In the genomic region with DNA sequence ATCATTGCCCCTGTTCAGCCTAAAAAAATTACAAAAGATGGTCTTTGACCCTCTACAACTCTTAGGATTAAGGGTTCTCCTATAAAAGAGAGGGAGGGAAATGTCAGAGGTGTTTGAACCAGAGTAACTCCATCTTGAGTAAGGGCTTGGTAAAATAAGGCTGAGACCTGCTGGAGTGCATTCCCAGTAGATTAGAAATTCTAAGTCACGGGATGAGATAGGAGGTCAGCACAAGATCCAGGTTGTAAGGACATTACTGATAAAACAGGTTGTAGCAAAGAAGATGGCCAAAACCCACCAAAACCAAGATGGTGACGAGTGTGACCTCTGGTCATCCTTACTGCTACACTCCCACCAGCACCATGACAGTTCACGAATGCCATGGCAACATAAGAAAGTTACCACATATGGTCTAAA, we compare ENCODE assay signal across 1 cellular context.
TF ChIP-seq lines count a peak whose summit lies in the region.

No MANE protein-coding gene starts in this region.

TF ChIP-seq in K562, 482 proteins besides CTCF, POLR2A, EP300 and RAD21 (continued from another document):
- TF ChIP-seq, protein P1, sequence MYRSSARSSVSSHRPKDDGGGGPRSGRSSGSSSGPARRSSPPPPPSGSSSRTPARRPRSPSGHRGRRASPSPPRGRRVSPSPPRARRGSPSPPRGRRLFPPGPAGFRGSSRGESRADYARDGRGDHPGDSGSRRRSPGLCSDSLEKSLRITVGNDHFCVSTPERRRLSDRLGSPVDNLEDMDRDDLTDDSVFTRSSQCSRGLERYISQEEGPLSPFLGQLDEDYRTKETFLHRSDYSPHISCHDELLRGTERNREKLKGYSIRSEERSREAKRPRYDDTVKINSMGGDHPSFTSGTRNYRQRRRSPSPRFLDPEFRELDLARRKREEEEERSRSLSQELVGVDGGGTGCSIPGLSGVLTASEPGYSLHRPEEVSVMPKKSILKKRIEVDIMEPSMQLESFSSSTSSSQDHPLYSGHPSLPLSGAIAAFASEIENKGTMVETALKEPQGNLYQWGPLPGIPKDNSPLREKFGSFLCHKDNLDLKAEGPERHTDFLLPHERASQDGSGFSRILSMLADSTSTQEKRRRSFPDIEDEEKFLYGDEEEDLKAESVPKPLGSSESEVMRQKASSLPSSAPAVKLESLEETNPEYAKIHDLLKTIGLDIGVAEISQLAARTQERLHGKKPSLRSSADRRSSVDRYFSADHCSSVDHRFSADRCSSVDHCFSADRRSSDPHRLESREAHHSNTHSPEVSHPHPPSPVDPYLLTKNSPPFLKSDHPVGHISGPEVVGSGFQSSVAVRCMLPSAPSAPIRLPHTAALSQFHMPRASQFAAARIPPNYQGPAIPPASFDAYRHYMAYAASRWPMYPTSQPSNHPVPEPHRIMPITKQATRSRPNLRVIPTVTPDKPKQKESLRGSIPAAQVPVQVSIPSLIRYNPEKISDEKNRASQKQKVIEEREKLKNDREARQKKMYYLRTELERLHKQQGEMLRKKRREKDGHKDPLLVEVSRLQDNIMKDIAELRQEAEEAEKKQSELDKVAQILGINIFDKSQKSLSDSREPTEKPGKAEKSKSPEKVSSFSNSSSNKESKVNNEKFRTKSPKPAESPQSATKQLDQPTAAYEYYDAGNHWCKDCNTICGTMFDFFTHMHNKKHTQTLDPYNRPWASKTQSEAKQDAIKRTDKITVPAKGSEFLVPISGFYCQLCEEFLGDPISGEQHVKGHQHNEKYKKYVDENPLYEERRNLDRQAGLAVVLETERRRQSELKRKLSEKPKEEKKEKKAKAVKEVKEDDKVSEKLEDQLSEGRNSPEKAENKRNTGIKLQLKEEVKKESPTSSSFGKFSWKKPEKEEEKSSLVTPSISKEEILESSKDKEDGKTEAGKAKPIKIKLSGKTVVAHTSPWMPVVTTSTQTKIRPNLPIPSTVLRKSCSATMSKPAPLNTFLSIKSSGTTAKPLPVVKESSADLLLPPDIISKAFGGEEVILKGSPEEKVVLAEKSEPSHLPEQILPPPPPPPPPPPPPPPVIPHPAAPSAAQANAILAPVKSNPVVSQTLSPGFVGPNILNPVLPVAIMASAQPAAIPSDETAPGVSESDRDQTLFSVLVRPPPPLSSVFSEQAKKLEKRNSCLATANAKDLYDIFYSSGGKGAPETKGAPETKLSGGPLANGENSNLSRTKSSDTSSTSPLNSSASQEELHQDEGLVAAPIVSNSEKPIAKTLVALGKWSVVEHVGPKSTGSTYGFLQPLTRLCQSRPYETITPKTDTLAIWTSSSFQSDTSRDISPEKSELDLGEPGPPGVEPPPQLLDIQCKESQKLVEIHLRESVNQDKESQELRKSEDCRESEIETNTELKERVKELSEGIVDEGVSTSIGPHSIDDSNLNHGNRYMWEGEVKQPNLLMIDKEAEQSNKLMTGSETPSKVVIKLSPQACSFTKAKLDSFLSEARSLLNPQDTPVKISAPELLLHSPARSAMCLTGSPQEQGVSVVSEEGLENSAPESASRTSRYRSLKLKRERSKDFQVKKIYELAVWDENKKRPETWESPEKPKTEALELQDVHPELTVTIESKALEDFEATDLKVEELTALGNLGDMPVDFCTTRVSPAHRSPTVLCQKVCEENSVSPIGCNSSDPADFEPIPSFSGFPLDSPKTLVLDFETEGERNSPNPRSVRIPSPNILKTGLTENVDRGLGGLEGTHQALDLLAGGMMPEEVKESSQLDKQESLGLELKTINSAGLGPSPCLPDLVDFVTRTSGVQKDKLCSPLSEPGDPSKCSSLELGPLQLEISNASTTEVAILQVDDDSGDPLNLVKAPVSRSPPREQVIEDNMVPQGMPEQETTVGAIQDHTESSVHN (IDR thresholded peaks at IDR 0.05; ENCODE audit: borderline replicate concordance in 1 of 2, low read depth in 1 of 2) = no peak
- TF ChIP-seq, protein P2, sequence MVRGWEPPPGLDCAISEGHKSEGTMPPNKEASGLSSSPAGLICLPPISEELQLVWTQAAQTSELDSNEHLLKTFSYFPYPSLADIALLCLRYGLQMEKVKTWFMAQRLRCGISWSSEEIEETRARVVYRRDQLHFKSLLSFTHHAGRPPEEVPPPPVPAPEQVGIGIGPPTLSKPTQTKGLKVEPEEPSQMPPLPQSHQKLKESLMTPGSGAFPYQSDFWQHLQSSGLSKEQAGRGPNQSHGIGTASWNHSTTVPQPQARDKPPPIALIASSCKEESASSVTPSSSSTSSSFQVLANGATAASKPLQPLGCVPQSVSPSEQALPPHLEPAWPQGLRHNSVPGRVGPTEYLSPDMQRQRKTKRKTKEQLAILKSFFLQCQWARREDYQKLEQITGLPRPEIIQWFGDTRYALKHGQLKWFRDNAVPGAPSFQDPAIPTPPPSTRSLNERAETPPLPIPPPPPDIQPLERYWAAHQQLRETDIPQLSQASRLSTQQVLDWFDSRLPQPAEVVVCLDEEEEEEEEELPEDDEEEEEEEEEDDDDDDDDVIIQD (CRISPR knock-in tag; IDR thresholded peaks at IDR 0.05) = peak; percentile 97
- TF ChIP-seq, protein P3, sequence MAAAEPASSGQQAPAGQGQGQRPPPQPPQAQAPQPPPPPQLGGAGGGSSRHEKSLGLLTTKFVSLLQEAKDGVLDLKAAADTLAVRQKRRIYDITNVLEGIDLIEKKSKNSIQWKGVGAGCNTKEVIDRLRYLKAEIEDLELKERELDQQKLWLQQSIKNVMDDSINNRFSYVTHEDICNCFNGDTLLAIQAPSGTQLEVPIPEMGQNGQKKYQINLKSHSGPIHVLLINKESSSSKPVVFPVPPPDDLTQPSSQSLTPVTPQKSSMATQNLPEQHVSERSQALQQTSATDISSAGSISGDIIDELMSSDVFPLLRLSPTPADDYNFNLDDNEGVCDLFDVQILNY (CRISPR knock-in tag; IDR thresholded peaks at IDR 0.05) = no peak
- TF ChIP-seq FOXJ3 (CRISPR knock-in tag; IDR thresholded peaks at IDR 0.05) = no peak
- TF ChIP-seq, protein P4, sequence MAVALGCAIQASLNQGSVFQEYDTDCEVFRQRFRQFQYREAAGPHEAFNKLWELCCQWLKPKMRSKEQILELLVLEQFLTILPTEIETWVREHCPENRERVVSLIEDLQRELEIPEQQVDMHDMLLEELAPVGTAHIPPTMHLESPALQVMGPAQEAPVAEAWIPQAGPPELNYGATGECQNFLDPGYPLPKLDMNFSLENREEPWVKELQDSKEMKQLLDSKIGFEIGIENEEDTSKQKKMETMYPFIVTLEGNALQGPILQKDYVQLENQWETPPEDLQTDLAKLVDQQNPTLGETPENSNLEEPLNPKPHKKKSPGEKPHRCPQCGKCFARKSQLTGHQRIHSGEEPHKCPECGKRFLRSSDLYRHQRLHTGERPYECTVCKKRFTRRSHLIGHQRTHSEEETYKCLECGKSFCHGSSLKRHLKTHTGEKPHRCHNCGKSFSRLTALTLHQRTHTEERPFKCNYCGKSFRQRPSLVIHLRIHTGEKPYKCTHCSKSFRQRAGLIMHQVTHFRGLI (CRISPR knock-in tag; IDR thresholded peaks at IDR 0.05) = peak; percentile 90
- TF ChIP-seq ZNF766 (CRISPR knock-in tag; conservative IDR thresholded peaks at IDR 0.05) = peak; percentile 94
- TF ChIP-seq PPARD (CRISPR knock-in tag; IDR thresholded peaks at IDR 0.05) = peak; percentile 87
- peak; percentile 90 for TF ChIP-seq ELF4 (CRISPR knock-in tag; IDR thresholded peaks at IDR 0.05)
- TF ChIP-seq MTF1 (CRISPR knock-in tag; IDR thresholded peaks at IDR 0.05; ENCODE audit: borderline replicate concordance) = peak; percentile 96
- TF ChIP-seq ZNF311 (CRISPR knock-in tag; IDR thresholded peaks at IDR 0.05) = peak; percentile 97
- TF ChIP-seq TSC22D4 (tag; IDR thresholded peaks at IDR 0.05) = no peak
- TF ChIP-seq, protein P5, sequence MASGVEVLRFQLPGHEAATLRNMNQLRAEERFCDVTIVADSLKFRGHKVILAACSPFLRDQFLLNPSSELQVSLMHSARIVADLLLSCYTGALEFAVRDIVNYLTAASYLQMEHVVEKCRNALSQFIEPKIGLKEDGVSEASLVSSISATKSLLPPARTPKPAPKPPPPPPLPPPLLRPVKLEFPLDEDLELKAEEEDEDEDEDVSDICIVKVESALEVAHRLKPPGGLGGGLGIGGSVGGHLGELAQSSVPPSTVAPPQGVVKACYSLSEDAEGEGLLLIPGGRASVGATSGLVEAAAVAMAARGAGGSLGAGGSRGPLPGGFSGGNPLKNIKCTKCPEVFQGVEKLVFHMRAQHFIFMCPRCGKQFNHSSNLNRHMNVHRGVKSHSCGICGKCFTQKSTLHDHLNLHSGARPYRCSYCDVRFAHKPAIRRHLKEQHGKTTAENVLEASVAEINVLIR (CRISPR knock-in tag; IDR thresholded peaks at IDR 0.05) = peak; percentile 89
- peak in 1 of 3 experiments; percentile 48 for TF ChIP-seq YY1 (IDR thresholded peaks at IDR 0.05; ENCODE audit: borderline replicate concordance in 1 of 3, control insufficient read depth in 1 of 3, extremely low read depth in 1 of 3, insufficient read depth in 3 of 3, insufficient read length in 1 of 3, insufficient replicate concordance in 2 of 3, low read depth in 1 of 3, low read length in 2 of 3)
- TF ChIP-seq SMARCC2 (IDR thresholded peaks at IDR 0.05; ENCODE audit: low read depth) = no peak
- TF ChIP-seq STAT5B (CRISPR knock-in tag; IDR thresholded peaks at IDR 0.05) = peak; percentile 96
